8 cellular contexts compared by ENCODE assay signal in the genomic region with DNA sequence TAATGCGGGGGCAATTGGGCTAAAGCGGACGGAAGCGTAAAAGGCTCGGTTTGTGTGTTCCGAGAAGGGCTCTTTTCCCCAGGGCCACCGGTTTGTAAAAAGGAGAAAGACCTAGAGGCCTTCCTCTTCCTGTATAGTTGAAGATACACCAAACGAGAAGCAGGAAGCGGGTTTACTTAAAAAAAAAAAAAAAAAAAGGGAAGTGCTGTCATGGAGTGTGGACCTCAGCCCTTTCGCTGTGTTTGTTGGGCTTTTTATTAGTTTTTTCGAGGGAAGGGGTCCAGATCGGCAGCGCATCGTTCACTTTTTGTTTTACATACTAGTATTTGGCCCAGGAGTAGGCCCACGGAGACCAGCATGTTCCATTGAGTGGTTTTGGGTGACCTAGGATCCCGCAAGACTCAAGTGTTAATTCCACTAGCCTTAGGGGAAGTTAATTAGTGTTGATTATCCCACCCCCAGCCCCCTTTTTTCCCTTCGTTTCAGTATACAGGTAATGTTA. TPM values are rescaled to one million over a fixed set of nuclear protein-coding genes. Genes with fewer than 3 reads are reported as not detected.
DNase-seq lines count a peak whose midpoint lies in the region; ATAC-seq, FAIRE-seq and TF ChIP-seq lines count a peak whose summit lies in the region.

No MANE protein-coding gene starts in this region.

- no peaks in the 10 kb centered on the region for H3K36me3 ChIP-seq in kidney (ENCODE audit: control insufficient read depth in 1 of 2, insufficient read depth in 2 of 2, low read length in 2 of 2)

- CTCF ChIA-PET in MCF 10A (lab: Yijun Ruan, JAX) = no interaction called here

- H3K4me1 ChIP-seq in kidney (ENCODE audit: control insufficient read depth in 1 of 2, insufficient read depth in 1 of 2, low read depth in 1 of 2, low read length in 2 of 2) = peaks cover 4 to 14% of the 10 kb centered on the region in 2 donors

- peak overlapping the region; percentile 97 for H3K4me3 Mint-ChIP-seq in MCF 10A (ENCODE audit: unreplicated experiment)

- intact Hi-C loops in MCF 10A (cut with micrococcal nuclease) (no loop called here), kidney (cut with DNase I) (no loop called here)

- H3K4me1 Mint-ChIP-seq in MCF 10A (ENCODE audit: insufficient read depth, unreplicated experiment) = peaks cover 13% of the 10 kb centered on the region

- no peaks in the 10 kb centered on the region for H3K9me3 Mint-ChIP-seq in MCF 10A (ENCODE audit: unreplicated experiment)

- TF ChIP-seq CTCF in MCF 10A (IDR thresholded peaks at IDR 0.05; ENCODE audit: unreplicated experiment) (no peak), kidney (IDR thresholded peaks at IDR 0.05; ENCODE audit: borderline replicate concordance, extremely low read depth, insufficient read depth) (no peak)

- no peak for FAIRE-seq in kidney (lab: Jason Lieb, UNC)

- peak overlapping the region; percentile 94 to 96 for H3K27ac ChIP-seq in kidney (ENCODE audit: low read depth in 2 of 2, low read length in 2 of 2)

- no TSS peak for BruUV-seq in MCF 10A (replicated peaks; lab: Mats Ljungman, UMichigan)

- H3K27ac Mint-ChIP-seq in MCF 10A (ENCODE audit: low read depth, unreplicated experiment) = peak overlapping the region; percentile 100

- H3K36me3 Mint-ChIP-seq in MCF 10A (ENCODE audit: insufficient read depth, unreplicated experiment) = peaks cover 37% of the 10 kb centered on the region

- H3K4me3 ChIP-seq in kidney (ENCODE audit: low read length in 2 of 2) = peak overlapping the region; percentile 99 to 100

- DNase-seq in COLO829 (ENCODE audit: low spot score) = peak; percentile 21
- peak; percentile 73 for DNase-seq in RKO (ENCODE audit: low spot score)
- DNase-seq in MCF 10A (ENCODE audit: unreplicated experiment) = peak; percentile 52
- DNase-seq in kidney = no peak
- peak; percentile 39 for DNase-seq in stimulated activated naive CD4-positive, alpha-beta T cell treated with Interleukin-2 at 50 U/mL for 16 hours (lab: John Stamatoyannopoulos, UW)
- DNase-seq in amygdala (lab: John Stamatoyannopoulos, UW) = no peak

- POLR2A ChIA-PET in MCF 10A (lab: Yijun Ruan, JAX) = interaction anchor here (1.0 to 2.4 kb wide), 7 partner anchors 8 to 172 kb away, joined by 3 to 40 read pairs (median 4); a partner anchor contains a TSS

- peak; percentile 32 for ATAC-seq in GM19035 (IDR thresholded peaks at IDR 0.05; ENCODE audit: unreplicated experiment)
- ATAC-seq in HG03280 (IDR thresholded peaks at IDR 0.05; ENCODE audit: unreplicated experiment) = peak; percentile 18

- H3K9ac ChIP-seq in kidney (ENCODE audit: low read length in 2 of 2) = peak overlapping the region; percentile 88 to 98

- H3K9me3 ChIP-seq in kidney (ENCODE audit: control insufficient read depth in 1 of 2, low read length in 2 of 2) = no peaks in the 10 kb centered on the region

- H3K27me3 Mint-ChIP-seq in MCF 10A (ENCODE audit: insufficient read depth, unreplicated experiment) = no peaks in the 10 kb centered on the region

RNA-seq across cellular contexts. Expression of a gene that starts 0.7 kb away (rescaled TPM):
- total RNA-seq in MCF 10A (2022) (263 and 273 TPM in 2 replicates), kidney (230 TPM)
- polyA plus RNA-seq in kidney (ENCODE audit: insufficient read depth, low read depth, low replicate concordance) = 38.5 TPM

Comparison
In these comparisons a context has a peak if more than half of its experiments do, and no peak if none do; other contexts are left out.
1. DNase-seq: peak in COLO829 (single experiment), RKO (single experiment), MCF 10A (single experiment) and stimulated activated naive CD4-positive, alpha-beta T cell treated with Interleukin-2 at 50 U/mL for 16 hours (single experiment); none in kidney (single experiment) and amygdala (0 of 56).